Comparison of ENCODE assay signal across 20 cellular contexts in genomic region chr2:82792316-82792715, GRCh38.
DNase-seq lines count a peak whose midpoint lies in the region; ATAC-seq, FAIRE-seq and TF ChIP-seq lines count a peak whose summit lies in the region.
"Had no signal": no experiment of that assay in that cellular context is flagged by ENCODE, and none has a peak within 500 bp of the region (broad histone marks: within the 10 kb centered on the region; RNA-seq: fewer than 3 reads in every experiment).

No MANE protein-coding gene starts in this region.

- no peaks in the 10 kb centered on the region for H3K79me2 ChIP-seq in H1 (ENCODE audit: control insufficient read depth in 1 of 2, insufficient read depth in 2 of 2, low read length in 2 of 2)

- no peaks in the 10 kb centered on the region for H3K23me2 ChIP-seq in H1 (ENCODE audit: low read depth, low read length)

- in situ Hi-C loops in IMR-90 (cut with MboI; ENCODE audit: low sequenced_read_pairs) = no loop called here

- H4K91ac ChIP-seq in IMR-90 (ENCODE audit: insufficient read depth, low read depth, low read length) (no peak overlapping the region), H1 (replicated peaks; ENCODE audit: insufficient read length, low read length) (no peak overlapping the region), mesenchymal stem cell (ENCODE audit: low read length) (no peak overlapping the region)

- H3K79me1 ChIP-seq in IMR-90 (ENCODE audit: low read depth in 1 of 2, low read length in 2 of 2) (no peaks in the 10 kb centered on the region), H1 (ENCODE audit: low read depth, low read length) (no peaks in the 10 kb centered on the region), mesenchymal stem cell (replicated peaks; ENCODE audit: low read length, poor library complexity, severe bottlenecking) (no peaks in the 10 kb centered on the region)

- no peak overlapping the region for H4K5ac ChIP-seq in IMR-90 (ENCODE audit: low read depth, low read length)
- no peak overlapping the region for H4K5ac ChIP-seq in H1 (ENCODE audit: insufficient read length, low read depth, low read length)

- H2AK9ac ChIP-seq in IMR-90 (replicated peaks; ENCODE audit: low read depth, low read length, poor library complexity) = no peak overlapping the region

- TF ChIP-seq RAD21 in IMR-90 (IDR thresholded peaks at IDR 0.05; ENCODE audit: low read length) (no peak), H1 (IDR thresholded peaks at IDR 0.05 in 1 of 2, conservative IDR thresholded peaks at IDR 0.05 in 1 of 2; ENCODE audit: low read depth in 2 of 2, low read length in 2 of 2) (no peak)

- 100% methylated on average over 2 of the region's 5 CpGs; no CpG with 5 or more reads in 1 of the 2 experiments for WGBS in IMR-90 (ENCODE audit: extremely low coverage in 2 of 2, insufficient read length in 1 of 2), 2 experiments
- 94% methylated on average over 5 of the region's 5 CpGs; no CpG with 5 or more reads in 1 of the 2 experiments for WGBS in H1 (ENCODE audit: extremely low coverage in 1 of 2, insufficient coverage in 1 of 2, insufficient read length in 1 of 2, insufficient replicate concordance in 2 of 2, low coverage in 1 of 2, low lambda C conversion rate in 2 of 2, missing lambda C conversion rate in 1 of 2), 2 experiments
- 96% methylated on average over 5 of the region's 5 CpGs for WGBS in mesenchymal stem cell

- dilution Hi-C loops in IMR-90 (cut with HindIII; ENCODE audit: low sequenced_read_pairs, unreplicated experiment) = no loop called here

- TF ChIP-seq EP300 in H1 (IDR thresholded peaks at IDR 0.05; ENCODE audit: borderline replicate concordance in 1 of 2, low read depth in 2 of 2, low read length in 2 of 2) = no peak

- H3K14ac ChIP-seq in IMR-90 (replicated peaks; ENCODE audit: low read depth, low read length) (no peak overlapping the region), H1 (ENCODE audit: insufficient read length) (no peak overlapping the region), mesenchymal stem cell (ENCODE audit: low read length in 2 of 2) (no peak overlapping the region)

- H3K4me3 ChIP-seq in IMR-90 (ENCODE audit: insufficient read depth, low read depth, low read length) (no peak overlapping the region), SJCRH30 (no peak overlapping the region), H1 (ENCODE audit: extremely low read depth in 1 of 4, insufficient read depth in 2 of 4, low read depth in 3 of 4, low read length in 4 of 4) (no peak overlapping the region), mesenchymal stem cell (ENCODE audit: insufficient read depth in 1 of 2, low read depth in 1 of 2, low read length in 2 of 2) (no peak overlapping the region)
- H3K4me3 ChIP-seq: HAP-1 had no signal

- BruUV-seq in IMR-90 (replicated peaks; lab: Mats Ljungman, UMichigan) = no TSS peak

- H3K4ac ChIP-seq in IMR-90 (ENCODE audit: low read depth, low read length) (no peak overlapping the region), H1 (replicated peaks; ENCODE audit: insufficient read length, low read depth, low read length) (no peak overlapping the region), mesenchymal stem cell (ENCODE audit: low read depth in 1 of 2, low read length in 2 of 2) (no peak overlapping the region)

- H2BK5ac ChIP-seq in IMR-90 (ENCODE audit: low read depth, low read length, poor library complexity, severe bottlenecking) (no peak overlapping the region), H1 (ENCODE audit: low read depth, low read length) (no peak overlapping the region), mesenchymal stem cell (ENCODE audit: low read depth, low read length, poor library complexity, severe bottlenecking) (no peak overlapping the region)

- H2BK20ac ChIP-seq in IMR-90 (ENCODE audit: low read depth, low read length) = no peak overlapping the region
- no peak overlapping the region for H2BK20ac ChIP-seq in H1 (ENCODE audit: low read length)

- no peak overlapping the region for H3K18ac ChIP-seq in IMR-90 (ENCODE audit: low read depth, low read length)
- H3K18ac ChIP-seq in H1 (ENCODE audit: extremely low read depth, low read length) = no peak overlapping the region
- peak overlapping the region in 1 of 2 experiments; percentile 33 for H3K18ac ChIP-seq in mesenchymal stem cell (ENCODE audit: low read depth in 1 of 2, low read length in 2 of 2)

- H3K23ac ChIP-seq in IMR-90 (ENCODE audit: low read depth, low read length) (no peak overlapping the region), H1 (ENCODE audit: insufficient read length) (no peak overlapping the region), mesenchymal stem cell (ENCODE audit: low read length in 2 of 2) (no peak overlapping the region)

- no peak overlapping the region for H2BK12ac ChIP-seq in H1 (ENCODE audit: low read depth, low read length)
- no peak overlapping the region for H2BK12ac ChIP-seq in mesenchymal stem cell (ENCODE audit: low read length in 2 of 2)

- ATAC-seq in IMR-90 (ENCODE audit: low read depth) (no peak), HG03196 (IDR thresholded peaks at IDR 0.05; ENCODE audit: unreplicated experiment) (no peak)

- H3K9me1 ChIP-seq in IMR-90 (ENCODE audit: insufficient read depth, low read length) = no peaks in the 10 kb centered on the region

- TF ChIP-seq CTCF in IMR-90 (conservative IDR thresholded peaks at IDR 0.05; ENCODE audit: low read depth, low read length) = no peak
- no peak for TF ChIP-seq CTCF in H1 (IDR thresholded peaks at IDR 0.05; ENCODE audit: control extremely low read depth in 1 of 3, insufficient read depth in 1 of 3, low read depth in 1 of 3, low read length in 3 of 3)

- POLR2A ChIA-PET in IMR-90 (lab: Charles Lee; ENCODE audit: unreplicated experiment) (no interaction called here), H1 (lab: Charles Lee; ENCODE audit: partially characterized antibody) (no interaction called here)

- H2BK120ac ChIP-seq in IMR-90 (ENCODE audit: low read depth, low read length) (no peak overlapping the region), H1 (replicated peaks; ENCODE audit: low read depth, low read length) (no peak overlapping the region), mesenchymal stem cell (ENCODE audit: low read depth, low read length) (no peak overlapping the region)

- no peaks in the 10 kb centered on the region for H3K9me3 ChIP-seq in IMR-90 (ENCODE audit: control insufficient read depth, insufficient read depth, low read length)
- H3K9me3 ChIP-seq in SJCRH30 (replicated peaks) = no peaks in the 10 kb centered on the region
- H3K9me3 ChIP-seq in H1 (ENCODE audit: insufficient read depth in 2 of 2, low read depth in 1 of 2, low read length in 1 of 2) = no peaks in the 10 kb centered on the region
- H3K9me3 ChIP-seq in mesenchymal stem cell (ENCODE audit: control insufficient read depth, low read length) = no peaks in the 10 kb centered on the region
- H3K9me3 ChIP-seq: BE2C, Caco-2, HAP-1 had no signal

- H3K9ac ChIP-seq in IMR-90 (ENCODE audit: low read depth, low read length) (no peak overlapping the region), H1 (replicated peaks in 1 of 4; ENCODE audit: extremely low read depth in 1 of 4, low read depth in 3 of 4, low read length in 3 of 4) (no peak overlapping the region), mesenchymal stem cell (ENCODE audit: low read length) (no peak overlapping the region)

- H3K4me1 ChIP-seq in IMR-90 (ENCODE audit: control insufficient read depth, insufficient read depth, low read length) (no peaks in the 10 kb centered on the region), SJCRH30 (peaks cover 61% of the 10 kb centered on the region), H1 (replicated peaks in 1 of 4; ENCODE audit: control insufficient read depth in 3 of 4, insufficient read depth in 4 of 4, low read length in 3 of 4) (no peaks in the 10 kb centered on the region), mesenchymal stem cell (ENCODE audit: control insufficient read depth, insufficient read depth, low read depth, low read length) (peaks cover 6% of the 10 kb centered on the region)
- H3K4me1 ChIP-seq: BE2C, Caco-2 had no signal

- H3K56ac ChIP-seq in IMR-90 (ENCODE audit: extremely low read depth, insufficient read depth, low read length) = no peak overlapping the region
- no peak overlapping the region for H3K56ac ChIP-seq in H1 (replicated peaks; ENCODE audit: insufficient read length, low read depth, low read length)

- H3K27ac ChIP-seq in IMR-90 (ENCODE audit: insufficient read depth, low read length) (no peak overlapping the region), SJCRH30 (peak overlapping the region; percentile 95), H1 (ENCODE audit: low read depth, low read length) (no peak overlapping the region), mesenchymal stem cell (ENCODE audit: low read length, poor library complexity, severe bottlenecking) (no peak overlapping the region)
- H3K27ac ChIP-seq: HL-60 had no signal

- DNase-seq in IMR-90 = no peak
- peak; percentile 91 to 99 for DNase-seq in SJCRH30
- DNase-seq in H1 (ENCODE audit: low read depth in 1 of 2, low spot score in 2 of 2) = no peak
- DNase-seq in mesenchymal stem cell = no peak
- DNase-seq in GDM1 (lab: John Stamatoyannopoulos, UW) = no peak
- DNase-seq in NOMO-1 treated with DMSO at 0.1 percent for 48 hours (lab: John Stamatoyannopoulos, UW; ENCODE audit: unreplicated experiment) = no peak
- no peak for DNase-seq in dermis blood vessel endothelial cell
- DNase-seq: ACHN; BE2C; C1 segment of cervical spinal cord; Caco-2; CD4-positive, CD25-positive, alpha-beta regulatory T cell; CD8-positive, alpha-beta memory T cell; GF-D8; KBM-7 had no signal

- no peak for FAIRE-seq in H1 (lab: Jason Lieb, UNC)
- FAIRE-seq: A204.1, D721Med had no signal

- CTCF ChIA-PET in IMR-90 (lab: Yijun Ruan, JAX) (no interaction called here), H1 (lab: Charles Lee; ENCODE audit: partially characterized antibody) (no interaction called here)

- H3K27me3 ChIP-seq in IMR-90 (ENCODE audit: control insufficient read depth, insufficient read depth, low read length) (no peaks in the 10 kb centered on the region), SJCRH30 (no peaks in the 10 kb centered on the region), H1 (replicated peaks in 1 of 4; ENCODE audit: control insufficient read depth in 3 of 4, extremely low read depth in 1 of 4, insufficient read depth in 3 of 4, low read length in 3 of 4) (no peaks in the 10 kb centered on the region), mesenchymal stem cell (ENCODE audit: control insufficient read depth in 1 of 2, insufficient read depth in 1 of 2, low read length in 2 of 2) (no peaks in the 10 kb centered on the region)
- H3K27me3 ChIP-seq: BE2C had no signal

- H3K36me3 ChIP-seq in IMR-90 (ENCODE audit: control insufficient read depth, insufficient read depth, low read length) (no peaks in the 10 kb centered on the region), SJCRH30 (no peaks in the 10 kb centered on the region), H1 (ENCODE audit: control insufficient read depth in 2 of 4, insufficient read depth in 4 of 4, low read length in 3 of 4) (no peaks in the 10 kb centered on the region), mesenchymal stem cell (ENCODE audit: control insufficient read depth in 1 of 2, insufficient read depth in 2 of 2, low read depth in 1 of 2, low read length in 2 of 2) (no peaks in the 10 kb centered on the region)
- H3K36me3 ChIP-seq: BE2C, HAP-1 had no signal

- no peak overlapping the region for H2AK5ac ChIP-seq in IMR-90 (ENCODE audit: low read depth, low read length)
- no peak overlapping the region for H2AK5ac ChIP-seq in H1 (ENCODE audit: low read depth, low read length)
- peak overlapping the region; percentile 77 for H2AK5ac ChIP-seq in mesenchymal stem cell (ENCODE audit: low read length, severe bottlenecking)

- H2BK15ac ChIP-seq in IMR-90 (ENCODE audit: low read depth, low read length) (no peak overlapping the region), H1 (ENCODE audit: low read length) (no peak overlapping the region), mesenchymal stem cell (ENCODE audit: low read depth, poor library complexity, severe bottlenecking) (no peak overlapping the region)

- no peaks in the 10 kb centered on the region for H4K20me1 ChIP-seq in IMR-90 (ENCODE audit: insufficient read depth, low read length)
- H4K20me1 ChIP-seq in H1 (replicated peaks in 1 of 2; ENCODE audit: control insufficient read depth in 1 of 2, insufficient read depth in 2 of 2, low read length in 2 of 2) = no peaks in the 10 kb centered on the region

- H4K8ac ChIP-seq in IMR-90 (ENCODE audit: low read depth in 2 of 2, low read length in 2 of 2) (no peak overlapping the region), H1 (ENCODE audit: extremely low read depth, insufficient read depth, low read length) (no peak overlapping the region), mesenchymal stem cell (ENCODE audit: low read length) (no peak overlapping the region)

- TF ChIP-seq POLR2A in IMR-90 (IDR thresholded peaks at IDR 0.05; ENCODE audit: low read depth, low read length) (no peak), H1 (IDR thresholded peaks at IDR 0.05; ENCODE audit: control extremely low read depth in 1 of 2, low read depth in 2 of 2, low read length in 2 of 2) (no peak)

- intact Hi-C loops in IMR-90 (cut with micrococcal nuclease) = no loop called here

- H3K4me2 ChIP-seq in IMR-90 (ENCODE audit: low read depth, low read length) (no peak overlapping the region), H1 (ENCODE audit: insufficient read depth in 1 of 2, low read depth in 2 of 2, low read length in 2 of 2) (no peak overlapping the region), mesenchymal stem cell (ENCODE audit: low read length, poor library complexity, severe bottlenecking) (no peak overlapping the region)

- H2AFZ ChIP-seq in IMR-90 (replicated peaks; ENCODE audit: low read length, poor library complexity) (no peak overlapping the region), H1 (ENCODE audit: low read length) (peak overlapping the region; percentile 63; the same call in 1 of the 2 replicates), mesenchymal stem cell (ENCODE audit: low read depth, low read length) (no peak overlapping the region)

Comparison
In these comparisons a context has a peak if more than half of its experiments do, and no peak if none do; other contexts are left out.
1. DNase-seq: peak in SJCRH30 (2 of 2); none in IMR-90 (single experiment), H1 (0 of 2), mesenchymal stem cell (single experiment), GDM1 (single experiment), NOMO-1 treated with DMSO at 0.1 percent for 48 hours (single experiment) and dermis blood vessel endothelial cell (single experiment).